Comparison of ENCODE assay signal across 9 cellular contexts in genomic region chr20:43942213-43942590, GRCh38. TPM values are rescaled to one million over a fixed set of nuclear protein-coding genes. Genes with fewer than 3 reads are reported as not detected.
DNase-seq lines count a peak whose midpoint lies in the region; ATAC-seq, FAIRE-seq and TF ChIP-seq lines count a peak whose summit lies in the region.
"Had no signal": no experiment of that assay in that cellular context is flagged by ENCODE, and none has a peak within 500 bp of the region (broad histone marks: within the 10 kb centered on the region; RNA-seq: fewer than 3 reads in every experiment).

No MANE protein-coding gene starts in this region.

- H3K79me1 ChIP-seq in H1 (ENCODE audit: low read depth, low read length) = no peaks in the 10 kb centered on the region

- no peak overlapping the region for H2BK120ac ChIP-seq in H1 (replicated peaks; ENCODE audit: low read depth, low read length)

- H2AK5ac ChIP-seq in H1 (ENCODE audit: low read depth, low read length) = no peak overlapping the region

- H3K4ac ChIP-seq in H1 (replicated peaks; ENCODE audit: insufficient read length, low read depth, low read length) = no peak overlapping the region

- H3K9me3 ChIP-seq in H1 (ENCODE audit: insufficient read depth in 2 of 2, low read depth in 1 of 2, low read length in 1 of 2) = no peaks in the 10 kb centered on the region
- no peaks in the 10 kb centered on the region for H3K9me3 ChIP-seq in thymus (ENCODE audit: control insufficient read depth)

- H3K9ac ChIP-seq in H1 (replicated peaks in 1 of 4; ENCODE audit: extremely low read depth in 1 of 4, low read depth in 3 of 4, low read length in 3 of 4) = no peak overlapping the region

- peaks cover under 1% of the 10 kb centered on the region; the same call in 1 of the 2 replicates for H3K23me2 ChIP-seq in H1 (ENCODE audit: low read depth, low read length)

- TF ChIP-seq POLR2A in NB4 (IDR thresholded peaks at IDR 0.05; ENCODE audit: extremely low read depth, insufficient read length) (no peak), H1 (IDR thresholded peaks at IDR 0.05; ENCODE audit: control extremely low read depth in 1 of 2, low read depth in 2 of 2, low read length in 2 of 2) (no peak)

- peak overlapping the region; percentile 26 for H4K91ac ChIP-seq in H1 (replicated peaks; ENCODE audit: insufficient read length, low read length)

- CTCF ChIA-PET in H1 (lab: Charles Lee; ENCODE audit: partially characterized antibody) = interaction anchor here (0.8 kb wide), 1 partner anchor 31 kb away, joined by 4 read pairs; no protein-coding TSS in a partner anchor

- H4K8ac ChIP-seq in H1 (ENCODE audit: extremely low read depth, insufficient read depth, low read length) = no peak overlapping the region

- TF ChIP-seq CTCF in NB4 (IDR thresholded peaks at IDR 0.05; ENCODE audit: low read depth, low read length) (no peak), H1 (IDR thresholded peaks at IDR 0.05; ENCODE audit: control extremely low read depth in 1 of 3, insufficient read depth in 1 of 3, low read depth in 1 of 3, low read length in 3 of 3) (no peak)

- no peak for TF ChIP-seq EP300 in H1 (IDR thresholded peaks at IDR 0.05; ENCODE audit: borderline replicate concordance in 1 of 2, low read depth in 2 of 2, low read length in 2 of 2)

- H3K4me3 ChIP-seq in NB4 (ENCODE audit: low read depth, low read length) (peak overlapping the region; percentile 40), H1 (ENCODE audit: extremely low read depth in 1 of 4, insufficient read depth in 2 of 4, low read depth in 3 of 4, low read length in 4 of 4) (no peak overlapping the region), thymus (ENCODE audit: low read length) (no peak overlapping the region)

- no peak overlapping the region for H2BK12ac ChIP-seq in H1 (ENCODE audit: low read depth, low read length)

- H2AFZ ChIP-seq in H1 (ENCODE audit: low read length) = no peak overlapping the region

- H4K5ac ChIP-seq in H1 (ENCODE audit: insufficient read length, low read depth, low read length) = no peak overlapping the region

- WGBS in H1 (ENCODE audit: extremely low coverage in 1 of 2, insufficient coverage in 1 of 2, insufficient read length in 1 of 2, insufficient replicate concordance in 2 of 2, low coverage in 1 of 2, low lambda C conversion rate in 2 of 2, missing lambda C conversion rate in 1 of 2), 2 experiments = 100% methylated on average over 1 of the region's 1 CpG; no CpG with 5 or more reads in 1 of the 2 experiments
- 98% methylated on average over 1 of the region's 1 CpG for WGBS in thymus

- H3K36me3 ChIP-seq in H1 (ENCODE audit: control insufficient read depth in 2 of 4, insufficient read depth in 4 of 4, low read length in 3 of 4) (no peaks in the 10 kb centered on the region), thymus (ENCODE audit: control insufficient read depth, insufficient read depth) (no peaks in the 10 kb centered on the region)

- DNase-seq in activated naive CD4-positive, alpha-beta T cell treated with anti-CD3 and anti-CD28 coated beads, Interleukin-2, amount 50 U/mL, for 72 hours (ENCODE audit: low spot score in 2 of 2) = no peak
- DNase-seq in activated naive CD4-positive, alpha-beta T cell treated with Interleukin-2 at 50 U/mL for 16 hours = no peak
- DNase-seq in NB4 (ENCODE audit: low read depth) = no peak
- DNase-seq in H1 (ENCODE audit: low read depth in 1 of 2, low spot score in 2 of 2) = no peak
- DNase-seq in NCI-H2171 treated with DMSO at 0.1 percent for 48 hours (lab: John Stamatoyannopoulos, UW) = no peak
- no peak for DNase-seq in stimulated activated CD4-positive, alpha-beta T cell treated with anti-CD3 and anti-CD28 coated beads, Interleukin-15, amount 100 ng/mL, for 24 hours
- DNase-seq: activated CD4-positive, alpha-beta T cell treated with anti-CD3 and anti-CD28 coated beads, Interleukin-2, amount 50 U/mL, for 4 hours had no signal

- H3K27ac Mint-ChIP-seq in activated naive CD4-positive, alpha-beta T cell treated with anti-CD3 and anti-CD28 coated beads, Interleukin-2, amount 50 U/mL, for 72 hours = peak overlapping the region; percentile 69 to 89

- H3K27me3 ChIP-seq in H1 (replicated peaks in 1 of 4; ENCODE audit: control insufficient read depth in 3 of 4, extremely low read depth in 1 of 4, insufficient read depth in 3 of 4, low read length in 3 of 4) (no peaks in the 10 kb centered on the region; a peak in 1 of 7 replicates), thymus (ENCODE audit: control insufficient read depth, insufficient read depth) (no peaks in the 10 kb centered on the region)

- no peak overlapping the region for H2BK15ac ChIP-seq in H1 (ENCODE audit: low read length)

- no peak overlapping the region for H3K18ac ChIP-seq in H1 (ENCODE audit: extremely low read depth, low read length)

- H3K27ac ChIP-seq in H1 (ENCODE audit: low read depth, low read length) = no peak overlapping the region
- peak overlapping the region; percentile 53 for H3K27ac ChIP-seq in thymus (ENCODE audit: low read depth)

- FAIRE-seq in H1 (lab: Jason Lieb, UNC) = no peak

- no peaks in the 10 kb centered on the region for H3K79me2 ChIP-seq in H1 (ENCODE audit: control insufficient read depth in 1 of 2, insufficient read depth in 2 of 2, low read length in 2 of 2)

- no peak overlapping the region for H3K4me2 ChIP-seq in H1 (ENCODE audit: insufficient read depth in 1 of 2, low read depth in 2 of 2, low read length in 2 of 2)

- H3K56ac ChIP-seq in H1 (replicated peaks; ENCODE audit: insufficient read length, low read depth, low read length) = no peak overlapping the region

- peaks cover 0 to 3% (median 0%) of the 10 kb centered on the region in 4 experiments; a peak in 4 of 7 replicates for H3K4me1 ChIP-seq in H1 (replicated peaks in 1 of 4; ENCODE audit: control insufficient read depth in 3 of 4, insufficient read depth in 4 of 4, low read length in 3 of 4)
- peaks cover 48% of the 10 kb centered on the region for H3K4me1 ChIP-seq in thymus (ENCODE audit: control insufficient read depth, insufficient read depth, low read length)

- H3K23ac ChIP-seq in H1 (ENCODE audit: insufficient read length) = no peak overlapping the region

- no peaks in the 10 kb centered on the region for H3K9me3 Mint-ChIP-seq in activated naive CD4-positive, alpha-beta T cell treated with anti-CD3 and anti-CD28 coated beads, Interleukin-2, amount 50 U/mL, for 72 hours

- no peaks in the 10 kb centered on the region for H4K20me1 ChIP-seq in H1 (replicated peaks in 1 of 2; ENCODE audit: control insufficient read depth in 1 of 2, insufficient read depth in 2 of 2, low read length in 2 of 2)

- ATAC-seq in activated naive CD4-positive, alpha-beta T cell treated with anti-CD3 and anti-CD28 coated beads, Interleukin-2, amount 50 U/mL, for 72 hours = peak in 1 of 2 donors; percentile 36
- no peak for ATAC-seq in GM19035 (IDR thresholded peaks at IDR 0.05; ENCODE audit: unreplicated experiment)

- no peak overlapping the region for H2BK20ac ChIP-seq in H1 (ENCODE audit: low read length)

- no peak overlapping the region for H2BK5ac ChIP-seq in H1 (ENCODE audit: low read depth, low read length)

- POLR2A ChIA-PET in H1 (lab: Charles Lee; ENCODE audit: partially characterized antibody) = no interaction called here

- no peaks in the 10 kb centered on the region for H3K36me3 Mint-ChIP-seq in activated naive CD4-positive, alpha-beta T cell treated with anti-CD3 and anti-CD28 coated beads, Interleukin-2, amount 50 U/mL, for 72 hours

- no peak overlapping the region for H3K14ac ChIP-seq in H1 (ENCODE audit: insufficient read length)

- TF ChIP-seq RAD21 in H1 (IDR thresholded peaks at IDR 0.05 in 1 of 2, conservative IDR thresholded peaks at IDR 0.05 in 1 of 2; ENCODE audit: low read depth in 2 of 2, low read length in 2 of 2) = no peak

TF ChIP-seq in H1, 55 proteins besides CTCF, POLR2A, EP300 and RAD21 (continues in another document):
- no peak for TF ChIP-seq CTBP2 (IDR thresholded peaks at IDR 0.05; ENCODE audit: borderline replicate concordance, insufficient read depth, insufficient read length, low read length)
- TF ChIP-seq, protein P1, sequence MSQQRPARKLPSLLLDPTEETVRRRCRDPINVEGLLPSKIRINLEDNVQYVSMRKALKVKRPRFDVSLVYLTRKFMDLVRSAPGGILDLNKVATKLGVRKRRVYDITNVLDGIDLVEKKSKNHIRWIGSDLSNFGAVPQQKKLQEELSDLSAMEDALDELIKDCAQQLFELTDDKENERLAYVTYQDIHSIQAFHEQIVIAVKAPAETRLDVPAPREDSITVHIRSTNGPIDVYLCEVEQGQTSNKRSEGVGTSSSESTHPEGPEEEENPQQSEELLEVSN (IDR thresholded peaks at IDR 0.05) = no peak
- TF ChIP-seq TCF12 (IDR thresholded peaks at IDR 0.05; ENCODE audit: low read depth, low read length) = no peak
- no peak for TF ChIP-seq TAF1 (IDR thresholded peaks at IDR 0.05; ENCODE audit: low read depth, low read length)
- no peak for TF ChIP-seq TBP (IDR thresholded peaks at IDR 0.05; ENCODE audit: low read depth, low read length)
- TF ChIP-seq MAFK (IDR thresholded peaks at IDR 0.05; ENCODE audit: low read depth, low read length) = no peak
- TF ChIP-seq MAX (IDR thresholded peaks at IDR 0.05) = no peak
- TF ChIP-seq YY1 (IDR thresholded peaks at IDR 0.05; ENCODE audit: low read depth, low read length) = no peak
- TF ChIP-seq RFX5 (IDR thresholded peaks at IDR 0.05; ENCODE audit: borderline replicate concordance, low read depth, low read length) = no peak
- TF ChIP-seq CREB1 (IDR thresholded peaks at IDR 0.05) = no peak
- TF ChIP-seq CBX5 (IDR thresholded peaks at IDR 0.05; ENCODE audit: low read depth, low read length) = no peak
- TF ChIP-seq CHD2 (IDR thresholded peaks at IDR 0.05; ENCODE audit: low read length) = no peak
- no peak for TF ChIP-seq RNF2 (IDR thresholded peaks at IDR 0.05; ENCODE audit: borderline replicate concordance, low read depth, low read length, missing control alignments, poor library complexity, severe bottlenecking)
- no peak for TF ChIP-seq JUND (IDR thresholded peaks at IDR 0.05; ENCODE audit: low read length)

RNA-seq across cellular contexts. Expression of gene TOX2, which starts 27.6 kb away (rescaled TPM):
- total RNA-seq in activated naive CD4-positive, alpha-beta T cell treated with anti-CD3 and anti-CD28 coated beads, Interleukin-2, amount 50 U/mL, for 72 hours = 1 to 10 TPM; 1.5 to 3.6 TPM
- 3.4 TPM in 2 replicates for total RNA-seq in H1 (2021; fragmentation: NEBNext Ultra II Directional; extraction: Animal tissue kit (Norgen Biotek cat#: 25700))
- polyA plus RNA-seq in H1 (2011; rRNA removed) (1.8 and 2.5 TPM in 2 replicates), thymus (75.8 TPM)
- 0.83 TPM for polyA plus RNA-seq in H1 (2011; cell fraction: cytosol; rRNA removed)
- 1.8 TPM for polyA plus RNA-seq in H1 (2011; cell fraction: nucleus; rRNA removed)
- 1.6 to 3.7 TPM (median 3.2 TPM) in 4 replicates for polyA plus RNA-seq in H1 (2012, experiment 1 of 2)
- polyA plus RNA-seq in H1 (2012, experiment 2 of 2) = 3.3 TPM
- 4.8 TPM for polyA plus RNA-seq in H1 (2013, experiment 1 of 2)
- polyA plus RNA-seq in H1 (2013, experiment 2 of 2) = 5.4 TPM
- 0.44 and 0.46 TPM in 2 replicates for polyA minus RNA-seq in H1 (2011; rRNA and poly(A)+ RNA removed)
- 1.7 TPM for polyA minus RNA-seq in H1 (2011; cell fraction: cytosol; rRNA and poly(A)+ RNA removed)
- 1.5 TPM for polyA minus RNA-seq in H1 (2011; cell fraction: nucleus; rRNA and poly(A)+ RNA removed)
